ENCODE assay signal across 1 cellular context in genomic region chr20:45484676-45485075, GRCh38.
TF ChIP-seq lines count a peak whose summit lies in the region.

No MANE protein-coding gene starts in this region.

TF ChIP-seq in GM23338, 12 proteins besides CTCF, POLR2A, EP300 and RAD21 (continued from another document):
- no peak for TF ChIP-seq ZNF331 (CRISPR knock-in tag; IDR thresholded peaks at IDR 0.05; ENCODE audit: low read depth)
- no peak for TF ChIP-seq CREB1 (CRISPR knock-in tag; IDR thresholded peaks at IDR 0.05; ENCODE audit: low read depth)
- no peak for TF ChIP-seq JUNB (IDR thresholded peaks at IDR 0.05; ENCODE audit: unreplicated experiment)
- TF ChIP-seq, protein P1, sequence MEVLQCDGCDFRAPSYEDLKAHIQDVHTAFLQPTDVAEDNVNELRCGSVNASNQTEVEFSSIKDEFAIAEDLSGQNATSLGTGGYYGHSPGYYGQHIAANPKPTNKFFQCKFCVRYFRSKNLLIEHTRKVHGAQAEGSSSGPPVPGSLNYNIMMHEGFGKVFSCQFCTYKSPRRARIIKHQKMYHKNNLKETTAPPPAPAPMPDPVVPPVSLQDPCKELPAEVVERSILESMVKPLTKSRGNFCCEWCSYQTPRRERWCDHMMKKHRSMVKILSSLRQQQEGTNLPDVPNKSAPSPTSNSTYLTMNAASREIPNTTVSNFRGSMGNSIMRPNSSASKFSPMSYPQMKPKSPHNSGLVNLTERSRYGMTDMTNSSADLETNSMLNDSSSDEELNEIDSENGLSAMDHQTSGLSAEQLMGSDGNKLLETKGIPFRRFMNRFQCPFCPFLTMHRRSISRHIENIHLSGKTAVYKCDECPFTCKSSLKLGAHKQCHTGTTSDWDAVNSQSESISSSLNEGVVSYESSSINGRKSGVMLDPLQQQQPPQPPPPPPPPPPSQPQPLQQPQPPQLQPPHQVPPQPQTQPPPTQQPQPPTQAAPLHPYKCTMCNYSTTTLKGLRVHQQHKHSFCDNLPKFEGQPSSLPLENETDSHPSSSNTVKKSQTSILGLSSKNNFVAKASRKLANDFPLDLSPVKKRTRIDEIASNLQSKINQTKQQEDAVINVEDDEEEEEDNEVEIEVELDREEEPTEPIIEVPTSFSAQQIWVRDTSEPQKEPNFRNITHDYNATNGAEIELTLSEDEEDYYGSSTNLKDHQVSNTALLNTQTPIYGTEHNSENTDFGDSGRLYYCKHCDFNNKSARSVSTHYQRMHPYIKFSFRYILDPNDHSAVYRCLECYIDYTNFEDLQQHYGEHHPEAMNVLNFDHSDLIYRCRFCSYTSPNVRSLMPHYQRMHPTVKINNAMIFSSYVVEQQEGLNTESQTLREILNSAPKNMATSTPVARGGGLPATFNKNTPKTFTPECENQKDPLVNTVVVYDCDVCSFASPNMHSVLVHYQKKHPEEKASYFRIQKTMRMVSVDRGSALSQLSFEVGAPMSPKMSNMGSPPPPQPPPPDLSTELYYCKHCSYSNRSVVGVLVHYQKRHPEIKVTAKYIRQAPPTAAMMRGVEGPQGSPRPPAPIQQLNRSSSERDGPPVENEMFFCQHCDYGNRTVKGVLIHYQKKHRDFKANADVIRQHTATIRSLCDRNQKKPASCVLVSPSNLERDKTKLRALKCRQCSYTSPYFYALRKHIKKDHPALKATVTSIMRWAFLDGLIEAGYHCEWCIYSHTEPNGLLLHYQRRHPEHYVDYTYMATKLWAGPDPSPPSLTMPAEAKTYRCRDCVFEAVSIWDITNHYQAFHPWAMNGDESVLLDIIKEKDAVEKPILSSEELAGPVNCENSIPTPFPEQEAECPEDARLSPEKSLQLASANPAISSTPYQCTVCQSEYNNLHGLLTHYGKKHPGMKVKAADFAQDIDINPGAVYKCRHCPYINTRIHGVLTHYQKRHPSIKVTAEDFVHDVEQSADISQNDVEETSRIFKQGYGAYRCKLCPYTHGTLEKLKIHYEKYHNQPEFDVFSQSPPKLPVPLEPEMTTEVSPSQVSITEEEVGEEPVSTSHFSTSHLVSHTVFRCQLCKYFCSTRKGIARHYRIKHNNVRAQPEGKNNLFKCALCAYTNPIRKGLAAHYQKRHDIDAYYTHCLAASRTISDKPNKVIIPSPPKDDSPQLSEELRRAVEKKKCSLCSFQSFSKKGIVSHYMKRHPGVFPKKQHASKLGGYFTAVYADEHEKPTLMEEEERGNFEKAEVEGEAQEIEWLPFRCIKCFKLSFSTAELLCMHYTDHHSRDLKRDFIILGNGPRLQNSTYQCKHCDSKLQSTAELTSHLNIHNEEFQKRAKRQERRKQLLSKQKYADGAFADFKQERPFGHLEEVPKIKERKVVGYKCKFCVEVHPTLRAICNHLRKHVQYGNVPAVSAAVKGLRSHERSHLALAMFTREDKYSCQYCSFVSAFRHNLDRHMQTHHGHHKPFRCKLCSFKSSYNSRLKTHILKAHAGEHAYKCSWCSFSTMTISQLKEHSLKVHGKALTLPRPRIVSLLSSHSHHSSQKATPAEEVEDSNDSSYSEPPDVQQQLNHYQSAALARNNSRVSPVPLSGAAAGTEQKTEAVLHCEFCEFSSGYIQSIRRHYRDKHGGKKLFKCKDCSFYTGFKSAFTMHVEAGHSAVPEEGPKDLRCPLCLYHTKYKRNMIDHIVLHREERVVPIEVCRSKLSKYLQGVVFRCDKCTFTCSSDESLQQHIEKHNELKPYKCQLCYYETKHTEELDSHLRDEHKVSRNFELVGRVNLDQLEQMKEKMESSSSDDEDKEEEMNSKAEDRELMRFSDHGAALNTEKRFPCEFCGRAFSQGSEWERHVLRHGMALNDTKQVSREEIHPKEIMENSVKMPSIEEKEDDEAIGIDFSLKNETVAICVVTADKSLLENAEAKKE (CRISPR knock-in tag; IDR thresholded peaks at IDR 0.05), result no peak
